9 cellular contexts compared by ENCODE assay signal in the genomic region with DNA sequence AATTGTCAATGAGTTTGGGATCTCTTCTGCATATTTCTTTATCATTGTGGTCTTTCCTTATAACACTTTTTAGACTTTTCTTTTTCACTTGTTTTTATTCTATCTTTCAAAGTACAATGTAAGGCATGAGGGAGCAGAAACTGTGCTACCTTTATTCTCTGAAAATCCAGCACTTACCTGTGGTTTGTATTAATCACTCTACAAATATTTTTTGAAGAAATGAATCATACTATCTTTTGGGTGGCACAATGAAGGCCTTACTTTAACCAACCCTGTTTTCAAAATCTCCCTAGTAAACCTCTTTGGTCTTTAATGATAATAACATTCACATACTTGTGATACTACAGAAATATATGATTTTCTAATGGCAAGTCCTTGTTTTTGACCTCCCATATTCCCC. TPM values are rescaled to one million over a fixed set of nuclear protein-coding genes. Genes with fewer than 3 reads are reported as not detected.
"Had no signal": no experiment of that assay in that cellular context is flagged by ENCODE, and none has a peak within 500 bp of the region (broad histone marks: within the 10 kb centered on the region; RNA-seq: fewer than 3 reads in every experiment).

No MANE protein-coding gene starts in this region.

RNA-seq across cellular contexts. Expression of a gene that starts 2.9 kb away (rescaled TPM):
- total RNA-seq: activated CD4-positive, alpha-beta T cell treated with anti-CD3 and anti-CD28 coated beads for 36 hours; activated CD4-positive, alpha-beta T cell treated with anti-CD3 and anti-CD28 coated beads, Interleukin-2, amount 10 ng/mL, durations not matched to agents 7 days and 5 days; activated CD8-positive, alpha-beta T cell treated with anti-CD3 and anti-CD28 coated beads, Interleukin-2, amount 10 ng/mL, durations not matched to agents 7 days and 5 days; activated naive CD8-positive, alpha-beta T cell treated with anti-CD3 and anti-CD28 coated beads, Interleukin-2, amount 10 ng/mL, durations not matched to agents 7 days and 5 days; activated T-helper 2 cell treated with anti-CD3 and anti-CD28 coated beads, Interferon-gamma antibody, Interleukin-2, Interleukin-4, amounts not matched to agents 10 μg/mL and 5 μg/mL and 100 μg/mL, durations not matched to agents 14 hours and 24 hours and 36 hours; LHCN-M2; PC-9; SJSA1 had no signal
- polyA plus RNA-seq: SK-N-SH had no signal
